1 cellular context compared by ENCODE assay signal in the genomic region with DNA sequence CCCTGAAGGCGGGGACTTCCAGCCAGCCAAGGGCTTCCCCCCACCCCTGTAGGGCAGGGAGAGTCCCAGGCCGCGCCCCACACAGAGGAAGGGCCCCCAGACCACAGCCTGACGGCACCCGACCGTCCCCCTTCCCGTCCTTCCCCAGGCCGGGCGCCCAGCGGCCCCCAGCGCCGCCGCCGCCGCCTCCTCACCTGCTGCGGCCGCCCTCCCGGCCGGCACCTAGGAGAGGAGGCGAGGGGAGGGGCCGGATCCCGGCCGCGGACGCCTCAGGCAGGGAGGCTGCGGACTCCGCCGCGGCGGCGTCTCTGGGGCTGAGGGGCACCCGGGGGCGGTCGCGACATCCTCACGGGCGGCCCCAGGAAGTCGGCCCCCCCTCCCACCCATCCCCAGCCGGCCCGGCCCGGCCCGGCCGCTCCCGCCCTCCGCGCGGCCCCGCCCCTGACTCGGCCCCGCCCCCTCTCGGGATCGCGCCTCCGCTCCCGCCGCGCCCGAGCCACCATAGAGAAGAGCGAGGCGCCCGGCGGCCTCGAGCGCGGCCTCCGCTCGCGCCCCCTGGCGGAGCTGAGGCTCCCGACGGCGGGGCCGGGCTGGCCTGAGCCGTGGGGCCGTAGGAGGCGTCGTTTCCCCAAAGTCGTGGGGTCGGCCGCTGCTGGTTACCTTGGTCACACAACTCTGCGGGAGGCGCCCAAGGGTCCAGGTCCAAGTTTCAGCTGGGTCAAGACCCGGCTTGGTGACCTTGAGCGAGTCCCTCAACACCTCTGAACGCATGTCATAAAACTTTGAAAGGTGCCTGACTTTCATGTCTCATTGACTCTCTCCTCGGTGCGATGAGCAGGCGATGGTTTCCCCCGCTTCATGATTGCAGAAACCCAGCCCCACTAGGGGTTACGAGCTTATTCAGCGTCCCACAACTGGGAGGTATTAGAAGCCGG.
A peak's percentile ranks its signal among the peaks of the same experiment; 100 is the strongest.
TF ChIP-seq lines count a peak whose summit lies in the region.

No MANE protein-coding gene starts in this region.

TF ChIP-seq in HepG2, 621 proteins besides CTCF, POLR2A, EP300 and RAD21 (continued from another document and continues in another):
- TF ChIP-seq U2AF1 (optimal IDR thresholded peaks at IDR 0.05; ENCODE audit: low read depth, low read length) = no peak
- TF ChIP-seq SMYD3 (CRISPR knock-in tag; IDR thresholded peaks at IDR 0.05) = no peak
- no peak for TF ChIP-seq FOXM1 (CRISPR knock-in tag; IDR thresholded peaks at IDR 0.05)
- no peak for TF ChIP-seq RCOR2 (CRISPR knock-in tag; IDR thresholded peaks at IDR 0.05)
- peak; percentile 45; the same call in 1 of the 2 replicates for TF ChIP-seq DMAP1 (CRISPR knock-in tag; IDR thresholded peaks at IDR 0.05)
- 0 out of 2 replicates have a peak, but pooled peaks have one; percentile 54 for TF ChIP-seq ZNF317 (CRISPR knock-in tag; IDR thresholded peaks at IDR 0.05)
- peak; percentile 38; the same call in 1 of the 2 replicates for TF ChIP-seq ZNF446 (CRISPR knock-in tag; IDR thresholded peaks at IDR 0.05)
- no peak for TF ChIP-seq FOXC1 (CRISPR knock-in tag; IDR thresholded peaks at IDR 0.05; ENCODE audit: borderline replicate concordance)
- no peak for TF ChIP-seq ZNF615 (CRISPR knock-in tag; IDR thresholded peaks at IDR 0.05; ENCODE audit: borderline replicate concordance)
- TF ChIP-seq MIER2 (CRISPR knock-in tag; IDR thresholded peaks at IDR 0.05) = no peak
- TF ChIP-seq NR2F1 (CRISPR knock-in tag; IDR thresholded peaks at IDR 0.05) = no peak
- no peak for TF ChIP-seq MBD4 (IDR thresholded peaks at IDR 0.05; ENCODE audit: borderline replicate concordance, low read length)
- no peak for TF ChIP-seq GLI4 (CRISPR knock-in tag; IDR thresholded peaks at IDR 0.05; ENCODE audit: borderline replicate concordance)
- no peak for TF ChIP-seq MTA3 (CRISPR knock-in tag; IDR thresholded peaks at IDR 0.05)
- TF ChIP-seq ZFAT (CRISPR knock-in tag; conservative IDR thresholded peaks at IDR 0.05) = no peak
- peak; percentile 26; the same call in 1 of the 2 replicates for TF ChIP-seq MTA1 (CRISPR knock-in tag; IDR thresholded peaks at IDR 0.05; ENCODE audit: borderline replicate concordance)
- no peak for TF ChIP-seq KIAA2018 (CRISPR knock-in tag; IDR thresholded peaks at IDR 0.05; ENCODE audit: borderline replicate concordance)
- no peak for TF ChIP-seq SNRNP70 (IDR thresholded peaks at IDR 0.05; ENCODE audit: low read depth, low read length)
- TF ChIP-seq, protein P1, sequence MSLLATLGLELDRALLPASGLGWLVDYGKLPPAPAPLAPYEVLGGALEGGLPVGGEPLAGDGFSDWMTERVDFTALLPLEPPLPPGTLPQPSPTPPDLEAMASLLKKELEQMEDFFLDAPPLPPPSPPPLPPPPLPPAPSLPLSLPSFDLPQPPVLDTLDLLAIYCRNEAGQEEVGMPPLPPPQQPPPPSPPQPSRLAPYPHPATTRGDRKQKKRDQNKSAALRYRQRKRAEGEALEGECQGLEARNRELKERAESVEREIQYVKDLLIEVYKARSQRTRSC (CRISPR knock-in tag; IDR thresholded peaks at IDR 0.05; ENCODE audit: low read depth) = no peak
- TF ChIP-seq, protein P2, sequence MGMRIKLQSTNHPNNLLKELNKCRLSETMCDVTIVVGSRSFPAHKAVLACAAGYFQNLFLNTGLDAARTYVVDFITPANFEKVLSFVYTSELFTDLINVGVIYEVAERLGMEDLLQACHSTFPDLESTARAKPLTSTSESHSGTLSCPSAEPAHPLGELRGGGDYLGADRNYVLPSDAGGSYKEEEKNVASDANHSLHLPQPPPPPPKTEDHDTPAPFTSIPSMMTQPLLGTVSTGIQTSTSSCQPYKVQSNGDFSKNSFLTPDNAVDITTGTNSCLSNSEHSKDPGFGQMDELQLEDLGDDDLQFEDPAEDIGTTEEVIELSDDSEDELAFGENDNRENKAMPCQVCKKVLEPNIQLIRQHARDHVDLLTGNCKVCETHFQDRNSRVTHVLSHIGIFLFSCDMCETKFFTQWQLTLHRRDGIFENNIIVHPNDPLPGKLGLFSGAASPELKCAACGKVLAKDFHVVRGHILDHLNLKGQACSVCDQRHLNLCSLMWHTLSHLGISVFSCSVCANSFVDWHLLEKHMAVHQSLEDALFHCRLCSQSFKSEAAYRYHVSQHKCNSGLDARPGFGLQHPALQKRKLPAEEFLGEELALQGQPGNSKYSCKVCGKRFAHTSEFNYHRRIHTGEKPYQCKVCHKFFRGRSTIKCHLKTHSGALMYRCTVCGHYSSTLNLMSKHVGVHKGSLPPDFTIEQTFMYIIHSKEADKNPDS (CRISPR knock-in tag; IDR thresholded peaks at IDR 0.05) = no peak
- no peak; the same call in 1 of the 2 replicates for TF ChIP-seq FOXO1 (CRISPR knock-in tag; IDR thresholded peaks at IDR 0.05)
- no peak for TF ChIP-seq ZSCAN20 (CRISPR knock-in tag; IDR thresholded peaks at IDR 0.05; ENCODE audit: borderline replicate concordance)
- no peak for TF ChIP-seq ZNF331 (CRISPR knock-in tag; IDR thresholded peaks at IDR 0.05)
- TF ChIP-seq ZFX (CRISPR knock-in tag; IDR thresholded peaks at IDR 0.05; ENCODE audit: low read depth) = peak; percentile 50; the same call in 1 of the 2 replicates
- TF ChIP-seq, protein P3, sequence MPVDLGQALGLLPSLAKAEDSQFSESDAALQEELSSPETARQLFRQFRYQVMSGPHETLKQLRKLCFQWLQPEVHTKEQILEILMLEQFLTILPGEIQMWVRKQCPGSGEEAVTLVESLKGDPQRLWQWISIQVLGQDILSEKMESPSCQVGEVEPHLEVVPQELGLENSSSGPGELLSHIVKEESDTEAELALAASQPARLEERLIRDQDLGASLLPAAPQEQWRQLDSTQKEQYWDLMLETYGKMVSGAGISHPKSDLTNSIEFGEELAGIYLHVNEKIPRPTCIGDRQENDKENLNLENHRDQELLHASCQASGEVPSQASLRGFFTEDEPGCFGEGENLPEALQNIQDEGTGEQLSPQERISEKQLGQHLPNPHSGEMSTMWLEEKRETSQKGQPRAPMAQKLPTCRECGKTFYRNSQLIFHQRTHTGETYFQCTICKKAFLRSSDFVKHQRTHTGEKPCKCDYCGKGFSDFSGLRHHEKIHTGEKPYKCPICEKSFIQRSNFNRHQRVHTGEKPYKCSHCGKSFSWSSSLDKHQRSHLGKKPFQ (CRISPR knock-in tag; IDR thresholded peaks at IDR 0.05; ENCODE audit: insufficient replicate concordance) = no peak
- no peak for TF ChIP-seq ATRX (CRISPR knock-in tag; IDR thresholded peaks at IDR 0.05; ENCODE audit: borderline replicate concordance)
- TF ChIP-seq SALL2 (CRISPR knock-in tag; IDR thresholded peaks at IDR 0.05) = peak; percentile 36; the same call in 1 of the 2 replicates
- no peak; the same call in 1 of the 2 replicates for TF ChIP-seq ZNF790 (CRISPR knock-in tag; IDR thresholded peaks at IDR 0.05; ENCODE audit: borderline replicate concordance)
- TF ChIP-seq ISX (CRISPR knock-in tag; conservative IDR thresholded peaks at IDR 0.05) = no peak
- peak; percentile 69; the same call in 1 of the 3 replicates for TF ChIP-seq MXI1 (IDR thresholded peaks at IDR 0.05; ENCODE audit: borderline replicate concordance, low read depth, low read length)
- TF ChIP-seq MTF1 (CRISPR knock-in tag; IDR thresholded peaks at IDR 0.05) = no peak
- TF ChIP-seq CCAR2 (optimal IDR thresholded peaks at IDR 0.05; ENCODE audit: low read depth, low read length) = no peak
- no peak for TF ChIP-seq KDM1A (CRISPR knock-in tag; IDR thresholded peaks at IDR 0.05)
- TF ChIP-seq REPIN1 (CRISPR knock-in tag; IDR thresholded peaks at IDR 0.05; ENCODE audit: borderline replicate concordance, low read depth) = no peak; the same call in 1 of the 2 replicates
- TF ChIP-seq UBTF (CRISPR knock-in tag; IDR thresholded peaks at IDR 0.05) = peak; percentile 53; the same call in 1 of the 2 replicates
- no peak for TF ChIP-seq TRAFD1 (CRISPR knock-in tag; IDR thresholded peaks at IDR 0.05; ENCODE audit: borderline replicate concordance)
- TF ChIP-seq SYNCRIP (IDR thresholded peaks at IDR 0.05; ENCODE audit: insufficient read depth, low read depth, low read length) = no peak
- TF ChIP-seq ZNF513 (CRISPR knock-in tag; conservative IDR thresholded peaks at IDR 0.05) = no peak
